In genomic region chr18:61167902-61168301, GRCh38 we compare ENCODE assay signal across 41 cellular contexts.
"Had no signal": no experiment of that assay in that cellular context is flagged by ENCODE, and none has a peak within 500 bp of the region (broad histone marks: within the 10 kb centered on the region; RNA-seq: fewer than 3 reads in every experiment).

No MANE protein-coding gene starts in this region.

- H3K4me3 Mint-ChIP-seq: activated naive CD4-positive, alpha-beta T cell treated with anti-CD3 and anti-CD28 coated beads for 36 hours; activated naive CD4-positive, alpha-beta T cell treated with anti-CD3 and anti-CD28 coated beads, Interleukin-2, amount 10 ng/mL, durations not matched to agents 7 days and 5 days; activated naive CD4-positive, alpha-beta T cell treated with anti-CD3 and anti-CD28 coated beads, Interleukin-2, amount 50 U/mL, for 24 hours; activated naive CD8-positive, alpha-beta T cell; activated naive CD8-positive, alpha-beta T cell treated with anti-CD3 and anti-CD28 coated beads for 36 hours; activated naive CD8-positive, alpha-beta T cell treated with anti-CD3 and anti-CD28 coated beads, Interleukin-2, amount 10 ng/mL, durations not matched to agents 7 days and 5 days; activated naive CD8-positive, alpha-beta T cell treated with anti-CD3 and anti-CD28 coated beads, Interleukin-2, amount 50 U/mL, for 24 hours; activated T-cell treated with anti-CD3 and anti-CD28 coated beads, Interleukin-2, amount 50 U/mL, for 24 hours; activated T-cell treated with anti-CD3 and anti-CD28 coated beads, Interleukin-2, amount 50 U/mL, for 4 hours; activated T-cell treated with anti-CD3 and anti-CD28 coated beads, Interleukin-2, amount 50 U/mL, for 72 hours; activated T-helper 1 cell treated with anti-CD3 and anti-CD28 coated beads, Interleukin-12 subunit alpha, Interleukin-12 subunit beta, Interleukin-2, Interleukin-4 antibody, amounts not matched to agents 30 ng/mL and 10 ng/mL and 1 ng/mL, durations not matched to agents 14 hours and 24 hours and 36 hours; activated T-helper 17 cell treated with anti-CD3 and anti-CD28 coated beads, Interleukin-2, amount 50 U/mL, for 72 hours; brain; central memory CD8-positive, alpha-beta T cell had no signal

- ATAC-seq: activated naive CD4-positive, alpha-beta T cell treated with anti-CD3 and anti-CD28 coated beads, Interleukin-2, amount 50 U/mL, for 72 hours; activated naive CD8-positive, alpha-beta T cell treated with anti-CD3 and anti-CD28 coated beads, Interleukin-2, amount 50 U/mL, for 24 hours; activated T-cell treated with anti-CD3 and anti-CD28 coated beads, Interleukin-2, amount 50 U/mL, for 4 hours; activated T-cell treated with anti-CD3 and anti-CD28 coated beads, Interleukin-2, amount 50 U/mL, for 72 hours; activated T-helper 17 cell treated with anti-CD3 and anti-CD28 coated beads, Interleukin-2, amount 50 U/mL, for 72 hours; body of pancreas had no signal

- H3K36me3 ChIP-seq: adrenal gland, ascending aorta, brain microvascular endothelial cell, breast epithelium, cardiac muscle cell had no signal

- FAIRE-seq: astrocyte, bronchial epithelial cell had no signal

- H3K9me3 Mint-ChIP-seq: activated naive CD4-positive, alpha-beta T cell treated with anti-CD3 and anti-CD28 coated beads for 36 hours; activated naive CD4-positive, alpha-beta T cell treated with anti-CD3 and anti-CD28 coated beads, Interleukin-2, amount 10 ng/mL, durations not matched to agents 7 days and 5 days; activated naive CD8-positive, alpha-beta T cell treated with anti-CD3 and anti-CD28 coated beads for 36 hours; brain had no signal

- H3K4me1 Mint-ChIP-seq: activated naive CD4-positive, alpha-beta T cell treated with anti-CD3 and anti-CD28 coated beads, Interleukin-2, amount 10 ng/mL, durations not matched to agents 7 days and 5 days; activated naive CD4-positive, alpha-beta T cell treated with anti-CD3 and anti-CD28 coated beads, Interleukin-2, amount 50 U/mL, for 24 hours; activated naive CD8-positive, alpha-beta T cell treated with anti-CD3 and anti-CD28 coated beads for 36 hours; activated naive CD8-positive, alpha-beta T cell treated with anti-CD3 and anti-CD28 coated beads, Interleukin-2, amount 10 ng/mL, durations not matched to agents 7 days and 5 days; activated naive CD8-positive, alpha-beta T cell treated with anti-CD3 and anti-CD28 coated beads, Interleukin-2, amount 50 U/mL, for 24 hours; activated T-helper 17 cell treated with anti-CD3 and anti-CD28 coated beads, Interleukin-2, amount 50 U/mL, for 72 hours; brain; central memory CD8-positive, alpha-beta T cell had no signal

- H3K27me3 Mint-ChIP-seq: activated naive CD4-positive, alpha-beta T cell treated with anti-CD3 and anti-CD28 coated beads, Interleukin-2, amount 10 ng/mL, durations not matched to agents 7 days and 5 days; activated naive CD4-positive, alpha-beta T cell treated with anti-CD3 and anti-CD28 coated beads, Interleukin-2, amount 50 U/mL, for 24 hours; activated naive CD8-positive, alpha-beta T cell; activated naive CD8-positive, alpha-beta T cell treated with anti-CD3 and anti-CD28 coated beads for 36 hours; activated naive CD8-positive, alpha-beta T cell treated with anti-CD3 and anti-CD28 coated beads, Interleukin-2, amount 10 ng/mL, durations not matched to agents 7 days and 5 days; activated naive CD8-positive, alpha-beta T cell treated with anti-CD3 and anti-CD28 coated beads, Interleukin-2, amount 50 U/mL, for 24 hours; activated T-cell treated with anti-CD3 and anti-CD28 coated beads, Interleukin-2, amount 50 U/mL, for 24 hours; activated T-helper 17 cell treated with anti-CD3 and anti-CD28 coated beads, Interleukin-2, amount 50 U/mL, for 72 hours; brain; central memory CD8-positive, alpha-beta T cell had no signal

- H3K36me3 Mint-ChIP-seq: activated naive CD4-positive, alpha-beta T cell treated with anti-CD3 and anti-CD28 coated beads, Interleukin-2, amount 10 ng/mL, durations not matched to agents 7 days and 5 days; activated naive CD4-positive, alpha-beta T cell treated with anti-CD3 and anti-CD28 coated beads, Interleukin-2, amount 50 U/mL, for 24 hours; activated naive CD4-positive, alpha-beta T cell treated with anti-CD3 and anti-CD28 coated beads, Interleukin-2, amount 50 U/mL, for 72 hours; activated naive CD8-positive, alpha-beta T cell; activated naive CD8-positive, alpha-beta T cell treated with anti-CD3 and anti-CD28 coated beads for 36 hours; activated naive CD8-positive, alpha-beta T cell treated with anti-CD3 and anti-CD28 coated beads, Interleukin-2, amount 10 ng/mL, durations not matched to agents 7 days and 5 days; brain had no signal

- H3K27me3 ChIP-seq: adrenal gland, ascending aorta, body of pancreas, brain microvascular endothelial cell, breast epithelium, cardiac muscle cell had no signal

- H3K27ac ChIP-seq: adrenal gland, ascending aorta, body of pancreas, brain microvascular endothelial cell, breast epithelium, cardiac muscle cell had no signal

- H3K9me3 ChIP-seq: adrenal gland, ascending aorta, body of pancreas, breast epithelium had no signal

- H3K27ac Mint-ChIP-seq: activated naive CD4-positive, alpha-beta T cell treated with anti-CD3 and anti-CD28 coated beads for 36 hours; activated naive CD4-positive, alpha-beta T cell treated with anti-CD3 and anti-CD28 coated beads, Interleukin-2, amount 10 ng/mL, durations not matched to agents 7 days and 5 days; activated naive CD4-positive, alpha-beta T cell treated with anti-CD3 and anti-CD28 coated beads, Interleukin-2, amount 50 U/mL, for 24 hours; activated naive CD4-positive, alpha-beta T cell treated with anti-CD3 and anti-CD28 coated beads, Interleukin-2, amount 50 U/mL, for 72 hours; activated naive CD8-positive, alpha-beta T cell; activated naive CD8-positive, alpha-beta T cell treated with anti-CD3 and anti-CD28 coated beads for 36 hours; activated naive CD8-positive, alpha-beta T cell treated with anti-CD3 and anti-CD28 coated beads, Interleukin-2, amount 10 ng/mL, durations not matched to agents 7 days and 5 days; activated naive CD8-positive, alpha-beta T cell treated with anti-CD3 and anti-CD28 coated beads, Interleukin-2, amount 50 U/mL, for 24 hours; activated T-cell treated with anti-CD3 and anti-CD28 coated beads, Interleukin-2, amount 50 U/mL, for 24 hours; activated T-cell treated with anti-CD3 and anti-CD28 coated beads, Interleukin-2, amount 50 U/mL, for 72 hours; activated T-helper 1 cell treated with anti-CD3 and anti-CD28 coated beads, Interleukin-12 subunit alpha, Interleukin-12 subunit beta, Interleukin-2, Interleukin-4 antibody, amounts not matched to agents 30 ng/mL and 10 ng/mL and 1 ng/mL, durations not matched to agents 14 hours and 24 hours and 36 hours; activated T-helper 17 cell treated with anti-CD3 and anti-CD28 coated beads, Interleukin-2, amount 50 U/mL, for 72 hours; activated T-helper 2 cell treated with anti-CD3 and anti-CD28 coated beads, Interferon-gamma antibody, Interleukin-2, Interleukin-4, amounts not matched to agents 10 μg/mL and 5 μg/mL and 100 μg/mL, durations not matched to agents 14 hours and 24 hours and 36 hours; brain had no signal

- H3K4me1 ChIP-seq: adrenal gland, ascending aorta, body of pancreas, breast epithelium had no signal

- DNase-seq: activated effector memory CD4-positive, alpha-beta T cell treated with anti-CD3 and anti-CD28 coated beads, Interleukin-2, amount 50 U/mL, for 16 hours; activated effector memory CD4-positive, alpha-beta T cell treated with Interleukin-2 at 50 U/mL for 16 hours; activated gamma-delta T cell; activated gamma-delta T cell treated with Interleukin-2 at 50 U/mL for 16 hours; activated naive CD4-positive, alpha-beta T cell; activated naive CD4-positive, alpha-beta T cell treated with anti-CD3 and anti-CD28 coated beads for 36 hours; activated naive CD4-positive, alpha-beta T cell treated with anti-CD3 and anti-CD28 coated beads, Interleukin-2, amount 10 ng/mL, durations not matched to agents 7 days and 5 days; activated naive CD4-positive, alpha-beta T cell treated with anti-CD3 and anti-CD28 coated beads, Interleukin-2, amount 50 U/mL, for 16 hours; activated naive CD4-positive, alpha-beta T cell treated with Interleukin-2 at 50 U/mL for 16 hours; activated naive CD8-positive, alpha-beta T cell treated with anti-CD3 and anti-CD28 coated beads for 36 hours; activated naive CD8-positive, alpha-beta T cell treated with anti-CD3 and anti-CD28 coated beads, Interleukin-2, amount 10 ng/mL, durations not matched to agents 7 days and 5 days; activated naive CD8-positive, alpha-beta T cell treated with anti-CD3 and anti-CD28 coated beads, Interleukin-2, amount 50 U/mL, for 24 hours; activated T-cell treated with anti-CD3 and anti-CD28 coated beads for 4 hours; activated T-cell treated with anti-CD3 and anti-CD28 coated beads, Interleukin-2, amount 50 U/mL, for 1 hour; activated T-cell treated with anti-CD3 and anti-CD28 coated beads, Interleukin-2, amount 50 U/mL, for 24 hours; activated T-cell treated with anti-CD3 and anti-CD28 coated beads, Interleukin-2, amount 50 U/mL, for 4 hours; activated T-cell treated with anti-CD3 and anti-CD28 coated beads, Interleukin-2, amount 50 U/mL, for 48 hours; activated T-cell treated with anti-CD3 and anti-CD28 coated beads, Interleukin-2, amount 50 U/mL, for 72 hours; adrenal gland; amniotic stem cell; amygdala; anterior cingulate cortex; aorta; body of pancreas; brain microvascular endothelial cell; caudate nucleus; central memory CD4-positive, alpha-beta T cell; cerebellar nuclear complex had no signal

- H3K4me3 ChIP-seq: adrenal gland, ascending aorta, body of pancreas, breast epithelium, cardiac muscle cell had no signal
